In the genomic region with DNA sequence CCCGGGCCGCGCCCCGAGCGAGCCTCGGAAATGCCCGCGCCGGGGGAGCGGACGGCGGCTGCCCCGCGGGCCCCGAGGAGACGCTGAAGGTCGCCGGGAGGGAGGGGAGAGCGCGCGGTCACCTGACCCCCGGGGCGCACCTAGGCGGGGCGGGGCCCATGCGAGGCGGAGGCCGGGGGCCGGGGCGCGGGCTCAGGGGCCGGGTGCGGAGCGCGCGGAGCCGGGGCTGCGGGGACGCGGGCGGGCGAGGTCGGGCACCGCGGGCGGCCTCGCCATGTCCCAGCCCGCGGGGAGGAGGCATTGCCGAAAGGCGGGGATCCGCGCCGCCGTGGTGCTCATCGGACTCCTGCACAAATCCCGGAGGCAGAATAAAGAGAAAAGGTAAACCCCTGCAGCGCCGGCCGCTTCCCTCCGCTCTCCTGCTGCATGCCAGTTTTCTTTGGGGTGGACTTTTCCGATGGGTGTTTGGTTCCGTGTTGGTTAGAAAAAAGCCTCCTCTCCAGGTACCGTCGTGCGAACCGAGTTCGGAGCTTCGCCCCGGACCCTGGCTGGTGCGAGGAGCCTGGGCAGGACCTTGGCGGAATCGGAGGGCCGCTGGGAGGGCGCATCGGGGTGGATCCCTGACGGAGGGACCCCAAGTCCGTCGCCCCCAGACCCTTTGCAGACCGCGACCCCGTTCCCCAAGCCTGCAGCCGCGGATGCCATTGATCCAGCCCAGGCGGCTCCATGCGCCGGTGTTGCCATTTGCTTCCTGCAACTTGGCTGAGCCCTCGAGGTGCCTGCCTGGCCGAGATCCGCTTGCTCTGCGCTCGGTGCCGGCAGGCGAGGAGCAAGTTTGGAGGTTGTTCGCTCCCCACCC, we compare ENCODE assay signal across 1 cellular context.
TF ChIP-seq lines count a peak whose summit lies in the region.

No MANE protein-coding gene starts in this region.

TF ChIP-seq in GM12878, 131 proteins besides CTCF, POLR2A, EP300 and RAD21 (continued from another document):
- TF ChIP-seq ZNF217 (IDR thresholded peaks at IDR 0.05) = no peak
- TF ChIP-seq, protein P1, sequence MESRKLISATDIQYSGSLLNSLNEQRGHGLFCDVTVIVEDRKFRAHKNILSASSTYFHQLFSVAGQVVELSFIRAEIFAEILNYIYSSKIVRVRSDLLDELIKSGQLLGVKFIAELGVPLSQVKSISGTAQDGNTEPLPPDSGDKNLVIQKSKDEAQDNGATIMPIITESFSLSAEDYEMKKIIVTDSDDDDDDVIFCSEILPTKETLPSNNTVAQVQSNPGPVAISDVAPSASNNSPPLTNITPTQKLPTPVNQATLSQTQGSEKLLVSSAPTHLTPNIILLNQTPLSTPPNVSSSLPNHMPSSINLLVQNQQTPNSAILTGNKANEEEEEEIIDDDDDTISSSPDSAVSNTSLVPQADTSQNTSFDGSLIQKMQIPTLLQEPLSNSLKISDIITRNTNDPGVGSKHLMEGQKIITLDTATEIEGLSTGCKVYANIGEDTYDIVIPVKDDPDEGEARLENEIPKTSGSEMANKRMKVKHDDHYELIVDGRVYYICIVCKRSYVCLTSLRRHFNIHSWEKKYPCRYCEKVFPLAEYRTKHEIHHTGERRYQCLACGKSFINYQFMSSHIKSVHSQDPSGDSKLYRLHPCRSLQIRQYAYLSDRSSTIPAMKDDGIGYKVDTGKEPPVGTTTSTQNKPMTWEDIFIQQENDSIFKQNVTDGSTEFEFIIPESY (IDR thresholded peaks at IDR 0.05) = no peak
TF ChIP-seq in GM12878: peak in this region for 1.
